Comparison of ENCODE assay signal across 19 cellular contexts in genomic region chr7:149796287-149796860, GRCh38. TPM values are rescaled to one million over a fixed set of nuclear protein-coding genes. Genes with fewer than 3 reads are reported as not detected.
DNase-seq lines count a peak whose midpoint lies in the region; ATAC-seq, FAIRE-seq and TF ChIP-seq lines count a peak whose summit lies in the region.
"Had no signal": no experiment of that assay in that cellular context is flagged by ENCODE, and none has a peak within 500 bp of the region (broad histone marks: within the 10 kb centered on the region; RNA-seq: fewer than 3 reads in every experiment).

No MANE protein-coding gene starts in this region.

- no peak overlapping the region for H3K4ac ChIP-seq in H9 (ENCODE audit: low read depth, low read length)

- no peak overlapping the region for H2BK120ac ChIP-seq in H9 (ENCODE audit: low read depth, low read length, poor library complexity, severe bottlenecking)

- no peak overlapping the region for H4K91ac ChIP-seq in H9 (ENCODE audit: insufficient read length, low read depth, low read length)

- H3K4me3 Mint-ChIP-seq in GM23338 = no peak overlapping the region
- no peak overlapping the region for H3K4me3 Mint-ChIP-seq in H9
- H3K4me3 Mint-ChIP-seq: B cell; CD8-positive, alpha-beta T cell; IgD-negative memory B cell had no signal

- H2AFZ ChIP-seq in GM23338 = no peak overlapping the region
- no peak overlapping the region for H2AFZ ChIP-seq in H9 (ENCODE audit: low read length)
- no peak overlapping the region for H2AFZ ChIP-seq in K562 (ENCODE audit: low read depth, low read length)
- H2AFZ ChIP-seq: GM23248 had no signal

- TF ChIP-seq POLR2A in K562 (conservative IDR thresholded peaks at IDR 0.05) = no peak

- H2BK20ac ChIP-seq in H9 (ENCODE audit: low read depth, low read length, poor library complexity, severe bottlenecking) = no peak overlapping the region

- FAIRE-seq in K562 (lab: Jason Lieb, UNC) = no peak
- FAIRE-seq: GM12878, HTR-8/SVneo had no signal

- H4K20me1 ChIP-seq in GM23338 (replicated peaks; ENCODE audit: insufficient read depth) (no peaks in the 10 kb centered on the region), H9 (ENCODE audit: control insufficient read depth, insufficient read depth, insufficient read length) (no peaks in the 10 kb centered on the region), K562 (replicated peaks; ENCODE audit: control insufficient read depth, insufficient read depth, low read length) (no peaks in the 10 kb centered on the region; the same call in 1 of the 2 replicates)

- BruUV-seq in K562 (replicated peaks; lab: Mats Ljungman, UMichigan) = no TSS peak

- no peak overlapping the region for H4K5ac ChIP-seq in H9 (ENCODE audit: insufficient read length, low read depth, low read length)

- TF ChIP-seq RAD21 in K562 (CRISPR knock-in tag; conservative IDR thresholded peaks at IDR 0.05 in 1 of 2, IDR thresholded peaks at IDR 0.05 in 1 of 2) = 0 out of 4 replicates have a peak, but pooled peaks of 1 of the 2 experiments have one; percentile 11

- peaks cover 4% of the 10 kb centered on the region; the same call in 2 of the 3 replicates for H3K4me1 Mint-ChIP-seq in GM23338
- peaks cover 0 to 13% of the 10 kb centered on the region in 2 experiments for H3K4me1 Mint-ChIP-seq in H9
- H3K4me1 Mint-ChIP-seq: B cell, IgD-negative memory B cell had no signal

- in situ Hi-C loops in K562 (cut with MboI) = no loop called here

- H3K23me2 ChIP-seq in H9 (ENCODE audit: insufficient read length, low read depth, low read length, poor library complexity, severe bottlenecking) = no peaks in the 10 kb centered on the region

- H3K36me3 Mint-ChIP-seq in GM23338 (ENCODE audit: low read depth) = no peaks in the 10 kb centered on the region
- no peaks in the 10 kb centered on the region for H3K36me3 Mint-ChIP-seq in H9 (ENCODE audit: insufficient read depth in 1 of 3, low read depth in 3 of 3)
- H3K36me3 Mint-ChIP-seq: CD8-positive, alpha-beta T cell; IgD-negative memory B cell had no signal

- peak; percentile 47 for ATAC-seq in GM23338
- ATAC-seq in K562 = peak; percentile 20
- ATAC-seq in GM21825 (IDR thresholded peaks at IDR 0.05; ENCODE audit: unreplicated experiment) = no peak
- ATAC-seq: CD8-positive, alpha-beta T cell; GM12878 had no signal

- H3K9me2 ChIP-seq in GM23338 (ENCODE audit: insufficient read depth) = no peaks in the 10 kb centered on the region

- no peak overlapping the region for H3K4me3 ChIP-seq in GM23338
- H3K4me3 ChIP-seq in K562 = no peak overlapping the region
- H3K4me3 ChIP-seq: BLaER1 treated with 17β-estradiol and CSF1 and Interleukin-3, amounts not matched to agents 10 nM and 100 nM; GM12878; GM23248 had no signal

- H3K9ac ChIP-seq in H9 (ENCODE audit: extremely low read depth, insufficient read length, low read length) (no peak overlapping the region), K562 (ENCODE audit: insufficient read depth in 1 of 2, low read depth in 2 of 2, low read length in 2 of 2) (no peak overlapping the region)
- H3K9ac ChIP-seq: GM23248 had no signal

- H3K79me1 ChIP-seq in H9 (ENCODE audit: insufficient read depth, low read depth, low read length, poor library complexity, severe bottlenecking) = no peaks in the 10 kb centered on the region

- H3K4me1 ChIP-seq in GM23338 (ENCODE audit: insufficient read depth) (no peaks in the 10 kb centered on the region), H9 (ENCODE audit: insufficient read depth, low read length) (no peaks in the 10 kb centered on the region), K562 (replicated peaks in 1 of 2; ENCODE audit: control insufficient read depth in 2 of 2, insufficient read depth in 2 of 2, low read length in 2 of 2) (peaks cover 0 to 44% of the 10 kb centered on the region in 2 experiments; a peak in 2 of 5 replicates)

- intact Hi-C loops in K562 (cut with micrococcal nuclease) = no loop called here

- H3K9me1 ChIP-seq in K562 (ENCODE audit: control insufficient read depth, insufficient read depth, low read length) = no peaks in the 10 kb centered on the region

- H2BK5ac ChIP-seq in H9 (ENCODE audit: insufficient read length, low read length) = no peak overlapping the region

- no peak overlapping the region for H4K8ac ChIP-seq in H9 (replicated peaks; ENCODE audit: insufficient read length, low read depth, low read length)

- no peak overlapping the region for H3K18ac ChIP-seq in H9 (ENCODE audit: insufficient read length, low read depth, low read length)

- no peak overlapping the region for H3T11ph ChIP-seq in H9 (ENCODE audit: low read length)

- H3K23ac ChIP-seq in H9 (ENCODE audit: insufficient read length, low read depth, low read length) = no peak overlapping the region

- CTCF ChIA-PET in K562 (lab: Yijun Ruan, JAX; ENCODE audit: low intra/inter-chr PET ratio) = no interaction called here

- no peak overlapping the region for H3K14ac ChIP-seq in H9 (ENCODE audit: insufficient read depth, low read length)

- H3K27ac Mint-ChIP-seq in GM23338 (no peak overlapping the region), H9 (no peak overlapping the region)
- H3K27ac Mint-ChIP-seq: B cell; CD8-positive, alpha-beta T cell; IgD-negative memory B cell had no signal

- no peak overlapping the region for H2BK12ac ChIP-seq in H9 (ENCODE audit: insufficient read length, low read depth, low read length)

- no peaks in the 10 kb centered on the region for H3K9me3 Mint-ChIP-seq in GM23338
- no peaks in the 10 kb centered on the region for H3K9me3 Mint-ChIP-seq in H9
- H3K9me3 Mint-ChIP-seq: CD8-positive, alpha-beta T cell; IgD-negative memory B cell had no signal

- no peaks in the 10 kb centered on the region for H3K36me3 ChIP-seq in GM23338 (ENCODE audit: insufficient read depth)
- no peaks in the 10 kb centered on the region for H3K36me3 ChIP-seq in K562 (ENCODE audit: control insufficient read depth, insufficient read depth, low read length)
- H3K36me3 ChIP-seq: BLaER1 treated with 17β-estradiol and CSF1 and Interleukin-3, amounts not matched to agents 10 nM and 100 nM had no signal

- no CpG with 5 or more reads among the region's 19 CpGs for WGBS in H9 (ENCODE audit: extremely low coverage, insufficient read length, low lambda C conversion rate)
- 10% methylated on average over 19 of the region's 19 CpGs for WGBS in K562 (ENCODE audit: insufficient coverage, low coverage, missing lambda C conversion rate)

- POLR2A ChIA-PET in K562 (lab: Yijun Ruan, JAX) = interaction anchor here (0.6 to 1.2 kb wide), 3 partner anchors 8 to 134 kb away, joined by 3 to 6 read pairs (median 3); no protein-coding TSS in a partner anchor

- peak; percentile 34 to 72 for TF ChIP-seq CTCF in GM23338 (conservative IDR thresholded peaks at IDR 0.05; ENCODE audit: low read depth in 2 of 2)
- peak; percentile 43 for TF ChIP-seq CTCF in H9 (conservative IDR thresholded peaks at IDR 0.05)
- TF ChIP-seq CTCF in K562 (IDR thresholded peaks at IDR 0.05 in 2 of 3, conservative IDR thresholded peaks at IDR 0.05 in 1 of 3; ENCODE audit: insufficient read depth in 2 of 3, low read depth in 1 of 3, low read length in 3 of 3) = peak in 2 of 3 experiments; percentile 15 to 41; a peak in 2 of 6 replicates

- H3K9me3 ChIP-seq in H9 (ENCODE audit: control insufficient read depth, low read depth, low read length) (no peaks in the 10 kb centered on the region), K562 (replicated peaks; ENCODE audit: control insufficient read depth, insufficient read depth, low read depth, low read length) (no peaks in the 10 kb centered on the region)
- H3K9me3 ChIP-seq: BLaER1 treated with 17β-estradiol and CSF1 and Interleukin-3, amounts not matched to agents 10 nM and 100 nM had no signal

- H2BK15ac ChIP-seq in H9 (ENCODE audit: low read depth, low read length) = no peak overlapping the region

- H3K27me3 Mint-ChIP-seq in GM23338 (ENCODE audit: insufficient read depth, low read depth, poor library complexity) (peaks cover 19% of the 10 kb centered on the region), H9 (ENCODE audit: low read depth) (peaks cover 31% of the 10 kb centered on the region)

- no peak overlapping the region for H3K27ac ChIP-seq in GM23338 (ENCODE audit: low read depth)
- no peak overlapping the region for H3K27ac ChIP-seq in H9 (ENCODE audit: insufficient read length, low read depth, low read length)
- H3K27ac ChIP-seq in K562 (ENCODE audit: extremely low read depth, low read depth, low read length) = no peak overlapping the region
- H3K27ac ChIP-seq: BLaER1 treated with 17β-estradiol and CSF1 and Interleukin-3, amounts not matched to agents 10 nM and 100 nM; GM23248 had no signal

- H3F3A ChIP-seq in GM23338 (replicated peaks; ENCODE audit: low read depth) = no peaks in the 10 kb centered on the region

- TF ChIP-seq EP300 in K562 (IDR thresholded peaks at IDR 0.05; ENCODE audit: low read length) = no peak

- H3K56ac ChIP-seq in H9 (ENCODE audit: insufficient read length, low read depth, low read length) = no peak overlapping the region

- H3K4me2 ChIP-seq in GM23338 = no peak overlapping the region
- H3K4me2 ChIP-seq in H9 (ENCODE audit: insufficient read depth, insufficient read length, low read length) = no peak overlapping the region
- no peak overlapping the region for H3K4me2 ChIP-seq in K562 (ENCODE audit: insufficient read depth, low read length)

- no peak overlapping the region for H2AK5ac ChIP-seq in H9 (ENCODE audit: insufficient read length, low read length)

- no peaks in the 10 kb centered on the region for H3K27me3 ChIP-seq in GM23338 (ENCODE audit: insufficient read depth)
- H3K27me3 ChIP-seq in H9 (ENCODE audit: insufficient read depth, low read length) = no peaks in the 10 kb centered on the region
- peaks cover 12 to 57% of the 10 kb centered on the region in 2 experiments; a peak in 4 of 5 replicates for H3K27me3 ChIP-seq in K562 (ENCODE audit: control insufficient read depth in 2 of 2, insufficient read depth in 2 of 2, low read length in 2 of 2)
- H3K27me3 ChIP-seq: BLaER1 treated with 17β-estradiol and CSF1 and Interleukin-3, amounts not matched to agents 10 nM and 100 nM had no signal

- peak; percentile 55 for DNase-seq in GM23338 (ENCODE audit: low spot score)
- peak; percentile 64 for DNase-seq in H9
- DNase-seq in K562 (ENCODE audit: extremely low read depth in 1 of 4, low spot score in 3 of 4) = peak in 2 of 4 experiments; percentile 56 to 58
- DNase-seq in iPS-NIHi7 (ENCODE audit: extremely low spot score) = peak; percentile 49
- no peak for DNase-seq in NCI-H748 (lab: John Stamatoyannopoulos, UW; ENCODE audit: unreplicated experiment)
- no peak for DNase-seq in HCEC 1CT
- DNase-seq: Calu3; CD8-positive, alpha-beta T cell; DND-41; EL; GM23248; KG1 had no signal

- H3K79me2 ChIP-seq in GM23338 (replicated peaks; ENCODE audit: insufficient read depth) (no peaks in the 10 kb centered on the region), H9 (ENCODE audit: insufficient read depth, low read length) (no peaks in the 10 kb centered on the region), K562 (ENCODE audit: control insufficient read depth, insufficient read depth, low read length) (no peaks in the 10 kb centered on the region)

RNA-seq across cellular contexts. Expression of gene ZNF467, which starts 23.0 kb away (rescaled TPM):
- 0.10 and 0.19 TPM in 2 replicates for total RNA-seq in GM23338 (2014; rRNA removed; shearing (Covaris generic))
- polyA plus RNA-seq in GM23338 (2016; fragmentation: Nextera tagmentation; extraction: Ambion mirVana) (0.30 and 0.40 TPM in 2 replicates), K562 (2011; rRNA removed) (2.4 and 3.9 TPM in 2 replicates), K562 (2014; fragmentation: Illumina TruSeq; extraction: Trizol) (1.7 and 3.2 TPM in 2 replicates), K562 (2014; fragmentation: Nextera tagmentation; extraction: Ambion mirVana) (under 1 TPM; 0.32 to 0.42 TPM), K562 (2014; rRNA removed) (6.6 and 8.3 TPM in 2 replicates)
- total RNA-seq in H9 (2021) (0.31 and 0.35 TPM in 2 replicates), K562 (2014; rRNA removed) (2.8 and 4.6 TPM in 2 replicates), K562 (2014; rRNA removed; fragmentation: Illumina TruSeq; extraction: Trizol) (0.80 and 1.3 TPM in 2 replicates), K562 (2015; rRNA removed; fragmentation: Illumina TruSeq; extraction: Trizol) (1.6 and 2.0 TPM in 2 replicates), K562 (2021) (14.2 and 16.2 TPM in 2 replicates)
- 3.6 and 10.3 TPM in 2 replicates for total RNA-seq in K562 (2011; cell fraction: chromatin; rRNA removed; ENCODE audit: low replicate concordance)
- 7.6 and 11.7 TPM in 2 replicates for total RNA-seq in K562 (2011; cell fraction: nucleolus; rRNA removed)
- total RNA-seq in K562 (2011; cell fraction: nucleoplasm; rRNA removed) = 5.1 and 5.6 TPM in 2 replicates
- 3.2 and 8.5 TPM in 2 replicates for polyA plus RNA-seq in K562 (2011; cell fraction: cytosol; rRNA removed)
- polyA plus RNA-seq in K562 (2011; cell fraction: nucleus; rRNA removed) = 17.0 and 31.8 TPM in 2 replicates
- polyA plus RNA-seq in K562 (2012) = 15.3 and 17.0 TPM in 2 replicates
- polyA minus RNA-seq in K562 (2011; rRNA and poly(A)+ RNA removed) = 0.60 and 1.1 TPM in 2 replicates
- polyA minus RNA-seq in K562 (2011; cell fraction: cytosol; rRNA and poly(A)+ RNA removed) = 7.6 and 15.2 TPM in 2 replicates
- 3.4 and 4.0 TPM in 2 replicates for polyA minus RNA-seq in K562 (2011; cell fraction: nucleus; rRNA and poly(A)+ RNA removed)
- total RNA-seq: A172, GM12878, GM23248 had no signal
- polyA plus RNA-seq: GM12878, GM23248, IgD-negative memory B cell had no signal

RNA-seq across cellular contexts. Expression of gene ZNF862, which starts 41.8 kb away (rescaled TPM):
- total RNA-seq in GM23338 (2014; rRNA removed; shearing (Covaris generic)) = 1.6 and 2.3 TPM in 2 replicates
- polyA plus RNA-seq in GM23338 (2016; fragmentation: Nextera tagmentation; extraction: Ambion mirVana) (0.64 and 0.94 TPM in 2 replicates), K562 (2011; rRNA removed) (3.6 and 9.5 TPM in 2 replicates), K562 (2014; fragmentation: Illumina TruSeq; extraction: Trizol) (1.8 TPM in 2 replicates), K562 (2014; fragmentation: Nextera tagmentation; extraction: Ambion mirVana) (1 to 10 TPM; 1.1 to 1.5 TPM), K562 (2014; rRNA removed) (2.4 and 2.6 TPM in 2 replicates)
- total RNA-seq in H9 (2021) (1.3 and 1.9 TPM in 2 replicates), K562 (2014; rRNA removed) (1.8 and 3.1 TPM in 2 replicates), K562 (2014; rRNA removed; fragmentation: Illumina TruSeq; extraction: Trizol) (2.2 and 2.5 TPM in 2 replicates), K562 (2015; rRNA removed; fragmentation: Illumina TruSeq; extraction: Trizol) (3.4 and 3.9 TPM in 2 replicates), K562 (2021) (1.8 and 3.2 TPM in 2 replicates)
- total RNA-seq in K562 (2011; cell fraction: chromatin; rRNA removed; ENCODE audit: low replicate concordance) = 9.2 and 11.5 TPM in 2 replicates
- 5.3 and 7.7 TPM in 2 replicates for total RNA-seq in K562 (2011; cell fraction: nucleolus; rRNA removed)
- 6.3 and 11.7 TPM in 2 replicates for total RNA-seq in K562 (2011; cell fraction: nucleoplasm; rRNA removed)
- 1.7 and 5.3 TPM in 2 replicates for polyA plus RNA-seq in K562 (2011; cell fraction: cytosol; rRNA removed)
- 21.4 and 31.5 TPM in 2 replicates for polyA plus RNA-seq in K562 (2011; cell fraction: nucleus; rRNA removed)
- 1.7 and 8.3 TPM in 2 replicates for polyA plus RNA-seq in K562 (2012)
- 1.8 and 7.0 TPM in 2 replicates for polyA minus RNA-seq in K562 (2011; rRNA and poly(A)+ RNA removed)
- polyA minus RNA-seq in K562 (2011; cell fraction: cytosol; rRNA and poly(A)+ RNA removed) = 2.5 and 2.8 TPM in 2 replicates
- 8.2 and 30.1 TPM in 2 replicates for polyA minus RNA-seq in K562 (2011; cell fraction: nucleus; rRNA and poly(A)+ RNA removed)

Comparison
In these comparisons a context has a peak if more than half of its experiments do, and no peak if none do; other contexts are left out.
1. DNase-seq: peak in GM23338 (single experiment), H9 (single experiment) and iPS-NIHi7 (single experiment); none in NCI-H748 (single experiment) and HCEC 1CT (single experiment).
2. Peak in every context shown above with its lines, with median percentiles within 50 percentile points of each other: CTCF ChIP-seq.